ENCODE assay signal across 24 cellular contexts in genomic region chr10:130934333-130935035, GRCh38.
DNase-seq lines count a peak whose midpoint lies in the region; ATAC-seq and TF ChIP-seq lines count a peak whose summit lies in the region.
"Had no signal": no experiment of that assay in that cellular context is flagged by ENCODE, and none has a peak within 500 bp of the region (broad histone marks: within the 10 kb centered on the region; RNA-seq: fewer than 3 reads in every experiment).

No MANE protein-coding gene starts in this region.

- H3K27me3 Mint-ChIP-seq in brain: no peaks in the 10 kb centered on the region
- peaks cover 14% of the 10 kb centered on the region for H3K27me3 Mint-ChIP-seq in type B pancreatic cell
- H3K27me3 Mint-ChIP-seq in glutamatergic neuron (ENCODE audit: unreplicated experiment): peaks cover 7% of the 10 kb centered on the region
- H3K27me3 Mint-ChIP-seq: activated CD4-positive, alpha-beta memory T cell treated with anti-CD3 and anti-CD28 coated beads, Interleukin-2, amount 10 ng/mL, durations not matched to agents 7 days and 5 days had no signal

- peaks cover 0 to 32% of the 10 kb centered on the region in 2 donors for H3K27me3 ChIP-seq in left lung
- H3K27me3 ChIP-seq: foreskin keratinocyte had no signal

- ATAC-seq in left lung: peak; percentile 18
- ATAC-seq: foreskin keratinocyte; sciatic nerve; stimulated activated naive CD8-positive, alpha-beta T cell treated with anti-CD3 and anti-CD28 coated beads, Interleukin-15, Interleukin-2, amounts not matched to agents 100 U/mL and 50 U/mL, for 24 hours had no signal

- no peak overlapping the region for H3K27ac ChIP-seq in left lung
- H3K27ac ChIP-seq: 22Rv1, foreskin keratinocyte had no signal

- no peak overlapping the region for H3K4me3 ChIP-seq in left lung

- intact Hi-C loops in left lung (cut with DNase I): no loop called here

- peaks cover 0 to 52% (median 3%) of the 10 kb centered on the region in 5 experiments for H3K9me3 Mint-ChIP-seq in brain
- H3K9me3 Mint-ChIP-seq in type B pancreatic cell: no peaks in the 10 kb centered on the region
- peaks cover 3% of the 10 kb centered on the region for H3K9me3 Mint-ChIP-seq in glutamatergic neuron (ENCODE audit: unreplicated experiment)
- H3K9me3 Mint-ChIP-seq: T-helper 2 cell treated with Interferon-gamma antibody and Interleukin-4, amounts not matched to agents 5 μg/mL and 100 μg/mL, for 36 hours had no signal

- H3K9me3 ChIP-seq in left lung: no peaks in the 10 kb centered on the region

- H3K4me3 Mint-ChIP-seq in brain (no peak overlapping the region), type B pancreatic cell (peak overlapping the region; percentile 69), glutamatergic neuron (ENCODE audit: unreplicated experiment) (no peak overlapping the region)
- H3K4me3 Mint-ChIP-seq: activated CD4-positive, alpha-beta memory T cell treated with anti-CD3 and anti-CD28 coated beads, Interleukin-2, amount 10 ng/mL, durations not matched to agents 7 days and 5 days; CD4-positive, alpha-beta memory T cell; T-helper 2 cell treated with Interferon-gamma antibody and Interleukin-4, amounts not matched to agents 5 μg/mL and 100 μg/mL, for 36 hours had no signal

- DNase-seq in NCI-H1417 (lab: John Stamatoyannopoulos, UW) (peak; percentile 1 to 17 (median 10)), NCI-H1417 treated with DMSO at 0.1 percent for 48 hours (lab: John Stamatoyannopoulos, UW) (no peak), left lung (no peak), type B pancreatic cell (ENCODE audit: extremely low spot score, unreplicated experiment) (peak; percentile 61), glutamatergic neuron (no peak)
- DNase-seq in stimulated activated CD4-positive, alpha-beta T cell treated with anti-CD3 and anti-CD28 coated beads, Interleukin-1b, Interleukin-23, amount 100 ng/mL, for 48 hours: no peak
- no peak for DNase-seq in activated CD8-positive, alpha-beta memory T cell treated with anti-CD3 and anti-CD28 coated beads, Interleukin-2, amount 50 U/mL, for 48 hours
- DNase-seq: activated CD4-positive, alpha-beta memory T cell treated with anti-CD3 and anti-CD28 coated beads, Interleukin-2, amount 10 ng/mL, durations not matched to agents 7 days and 5 days; activated CD4-positive, CD25-positive, alpha-beta regulatory T cell; activated effector memory CD4-positive, alpha-beta T cell treated with Interleukin-2 at 50 U/mL for 16 hours; CD4-positive, alpha-beta memory T cell; DMS 273 treated with DMSO at 0.1 percent for 48 hours; effector memory CD4-positive, alpha-beta T cell; foreskin keratinocyte; GOT3; left ventricle myocardium superior; NCI-H187; NCI-H2227 treated with DMSO at 0.1 percent for 48 hours; NCI-H82; stimulated activated naive CD8-positive, alpha-beta T cell treated with anti-CD3 and anti-CD28 coated beads, Interleukin-15, Interleukin-2, amounts not matched to agents 100 U/mL and 50 U/mL, for 24 hours had no signal

- H3K4me1 ChIP-seq in left lung: no peaks in the 10 kb centered on the region
- H3K4me1 ChIP-seq: foreskin keratinocyte had no signal

- TF ChIP-seq CTCF in brain (conservative IDR thresholded peaks at IDR 0.05) (no peak), left lung (IDR thresholded peaks at IDR 0.05) (no peak), type B pancreatic cell (conservative IDR thresholded peaks at IDR 0.05) (no peak), glutamatergic neuron (IDR thresholded peaks at IDR 0.05; ENCODE audit: partially characterized antibody, unreplicated experiment) (no peak)

- no peaks in the 10 kb centered on the region for H3K36me3 ChIP-seq in left lung

- no peaks in the 10 kb centered on the region for H3K36me3 Mint-ChIP-seq in brain
- H3K36me3 Mint-ChIP-seq in type B pancreatic cell: no peaks in the 10 kb centered on the region
- H3K36me3 Mint-ChIP-seq in glutamatergic neuron (ENCODE audit: unreplicated experiment): no peaks in the 10 kb centered on the region
- H3K36me3 Mint-ChIP-seq: CD4-positive, alpha-beta memory T cell had no signal

- peak overlapping the region in 3 of 5 experiments; percentile 22 to 44 (median 34) for H3K27ac Mint-ChIP-seq in brain
- peak overlapping the region; percentile 93 for H3K27ac Mint-ChIP-seq in type B pancreatic cell
- H3K27ac Mint-ChIP-seq in glutamatergic neuron (ENCODE audit: unreplicated experiment): no peak overlapping the region
- H3K27ac Mint-ChIP-seq: activated CD4-positive, alpha-beta memory T cell treated with anti-CD3 and anti-CD28 coated beads, Interleukin-2, amount 10 ng/mL, durations not matched to agents 7 days and 5 days; CD4-positive, alpha-beta memory T cell; T-helper 2 cell treated with Interferon-gamma antibody and Interleukin-4, amounts not matched to agents 5 μg/mL and 100 μg/mL, for 36 hours had no signal

- peaks cover 50% of the 10 kb centered on the region for H3K4me1 Mint-ChIP-seq in brain
- H3K4me1 Mint-ChIP-seq in type B pancreatic cell (ENCODE audit: unreplicated experiment): peaks cover 21% of the 10 kb centered on the region
- H3K4me1 Mint-ChIP-seq in glutamatergic neuron (ENCODE audit: low read depth, unreplicated experiment): peaks cover 3% of the 10 kb centered on the region
- H3K4me1 Mint-ChIP-seq: activated CD4-positive, alpha-beta memory T cell treated with anti-CD3 and anti-CD28 coated beads, Interleukin-2, amount 10 ng/mL, durations not matched to agents 7 days and 5 days; CD4-positive, alpha-beta memory T cell had no signal

Comparison
In these comparisons a context has a peak if more than half of its experiments do, and no peak if none do; other contexts are left out.
1. DNase-seq: peak in NCI-H1417 (3 of 3) and type B pancreatic cell (single experiment); none in NCI-H1417 treated with DMSO at 0.1 percent for 48 hours (single experiment), left lung (0 of 2), glutamatergic neuron (single experiment), stimulated activated CD4-positive, alpha-beta T cell treated with anti-CD3 and anti-CD28 coated beads, Interleukin-1b, Interleukin-23, amount 100 ng/mL, for 48 hours (single experiment) and activated CD8-positive, alpha-beta memory T cell treated with anti-CD3 and anti-CD28 coated beads, Interleukin-2, amount 50 U/mL, for 48 hours (single experiment).